In the genomic region with DNA sequence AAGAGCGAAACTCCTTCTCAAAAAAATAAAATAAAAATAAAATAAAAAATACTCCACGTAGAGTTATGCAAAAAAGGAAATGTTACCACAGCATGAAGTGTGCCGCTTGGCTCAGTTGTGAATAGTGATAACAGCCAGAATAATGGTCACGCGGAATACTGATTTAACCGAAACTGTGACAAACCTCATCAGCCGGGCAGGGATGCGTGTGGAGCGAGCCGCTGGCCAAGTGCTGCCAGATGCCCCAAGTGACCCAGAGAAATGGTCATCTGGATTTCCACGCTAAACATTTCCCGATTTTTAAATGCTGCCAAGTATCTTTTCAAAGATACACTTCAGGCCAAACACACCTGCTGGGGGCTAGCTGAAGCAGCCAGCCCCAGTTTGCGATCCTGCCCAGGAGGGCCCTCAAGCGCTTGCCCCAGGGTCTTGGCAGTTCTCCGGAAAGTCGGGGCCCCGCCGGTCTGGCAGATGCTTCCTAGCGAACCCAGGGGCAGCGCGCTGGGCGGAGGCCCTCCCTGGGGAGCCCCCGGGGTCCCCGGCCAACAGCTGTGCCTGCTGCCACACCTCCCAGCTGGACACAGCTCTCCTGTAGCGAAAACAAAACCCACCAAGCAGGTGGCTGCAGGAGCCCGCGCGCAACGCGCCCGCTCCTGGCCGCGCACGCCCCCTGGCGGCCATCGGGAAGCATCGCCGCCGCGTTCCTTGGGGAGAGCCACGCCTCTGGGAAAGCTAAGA, we compare ENCODE assay signal across 9 cellular contexts. TPM values are rescaled to one million over a fixed set of nuclear protein-coding genes. Genes with fewer than 3 reads are reported as not detected.
DNase-seq lines count a peak whose midpoint lies in the region; ATAC-seq, FAIRE-seq and TF ChIP-seq lines count a peak whose summit lies in the region.
"Had no signal": no experiment of that assay in that cellular context is flagged by ENCODE, and none has a peak within 500 bp of the region (broad histone marks: within the 10 kb centered on the region; RNA-seq: fewer than 3 reads in every experiment).

No MANE protein-coding gene starts in this region.

- peak overlapping the region; percentile 39 for H3K4me3 Mint-ChIP-seq in activated naive CD8-positive, alpha-beta T cell treated with anti-CD3 and anti-CD28 coated beads, Interleukin-2, amount 10 ng/mL, durations not matched to agents 7 days and 5 days

- peak; percentile 69 for ATAC-seq in GM21528 (IDR thresholded peaks at IDR 0.05; ENCODE audit: low FRiP score, unreplicated experiment)
- peak; percentile 90 for ATAC-seq in SK-N-SH treated with all-trans-retinoic acid at 6 μM for 48 hours
- peak; percentile 83 for ATAC-seq in activated naive CD8-positive, alpha-beta T cell treated with anti-CD3 and anti-CD28 coated beads, Interleukin-2, amount 10 ng/mL, durations not matched to agents 7 days and 5 days (ENCODE audit: low read depth)
- ATAC-seq in heart right ventricle, result peak; percentile 88 to 96 (median 90)
- peak; percentile 91 to 98 (median 96) for ATAC-seq in psoas muscle

- peaks cover 0 to 55% (median 18%) of the 10 kb centered on the region in 9 donors for H3K4me1 ChIP-seq in heart right ventricle
- H3K4me1 ChIP-seq in psoas muscle, result no peaks in the 10 kb centered on the region

- H3K9me3 Mint-ChIP-seq in activated naive CD8-positive, alpha-beta T cell treated with anti-CD3 and anti-CD28 coated beads, Interleukin-2, amount 10 ng/mL, durations not matched to agents 7 days and 5 days, result no peaks in the 10 kb centered on the region

- DNase-seq in DMS79 (lab: John Stamatoyannopoulos, UW), result peak; percentile 45
- peak; percentile 23 for DNase-seq in KG1 (lab: John Stamatoyannopoulos, UW)
- peak; percentile 89 for DNase-seq in activated naive CD8-positive, alpha-beta T cell treated with anti-CD3 and anti-CD28 coated beads, Interleukin-2, amount 10 ng/mL, durations not matched to agents 7 days and 5 days
- DNase-seq in heart right ventricle, result peak; percentile 53 to 80
- peak; percentile 68 to 84 for DNase-seq in psoas muscle
- DNase-seq in urothelium cell line (ENCODE audit: low spot score), result peak; percentile 64

- no peak for FAIRE-seq in urothelium cell line (lab: Jason Lieb, UNC)
- FAIRE-seq: islet of Langerhans had no signal

- peaks cover 0 to 12% (median 0%) of the 10 kb centered on the region in 9 donors for H3K36me3 ChIP-seq in heart right ventricle
- no peaks in the 10 kb centered on the region for H3K36me3 ChIP-seq in psoas muscle (ENCODE audit: insufficient read depth in 1 of 2, low read depth in 1 of 2)

- POLR2A ChIA-PET in activated naive CD8-positive, alpha-beta T cell treated with anti-CD3 and anti-CD28 coated beads, Interleukin-2, amount 10 ng/mL, durations not matched to agents 7 days and 5 days (lab: Charles Lee), result interaction anchor here (0.7 to 2.1 kb wide), 15 partner anchors 11 to 171 kb away, joined by 3 to 13 read pairs (median 6); a partner anchor contains a TSS

- intact Hi-C loops in heart right ventricle (cut with DNase I) (loop anchor here (1.0 to 10.0 kb wide), 15 partner anchors 40 to 295 kb away; a partner anchor contains a TSS), psoas muscle (cut with DNase I) (loop anchor here (2.0 to 5.0 kb wide), 4 partner anchors 75 to 170 kb away; a partner anchor contains a TSS)

- H3K9me3 ChIP-seq in heart right ventricle (no peaks in the 10 kb centered on the region), psoas muscle (no peaks in the 10 kb centered on the region)

- peak overlapping the region in 9 of 10 donors; percentile 14 to 53 (median 46) for H3K4me3 ChIP-seq in heart right ventricle
- peak overlapping the region; percentile 64 for H3K4me3 ChIP-seq in psoas muscle

- 29 to 34% methylated on average over 41 of the region's 41 CpGs for WGBS in heart right ventricle, 2 donors
- 9 to 15% (median 15%) methylated on average over 40 to 41 of the region's 41 CpGs for WGBS in psoas muscle, 3 donors

- H3K4me1 Mint-ChIP-seq in activated naive CD8-positive, alpha-beta T cell treated with anti-CD3 and anti-CD28 coated beads, Interleukin-2, amount 10 ng/mL, durations not matched to agents 7 days and 5 days, result peaks cover 29% of the 10 kb centered on the region

- peaks cover 16% of the 10 kb centered on the region for H3K36me3 Mint-ChIP-seq in activated naive CD8-positive, alpha-beta T cell treated with anti-CD3 and anti-CD28 coated beads, Interleukin-2, amount 10 ng/mL, durations not matched to agents 7 days and 5 days

- TF ChIP-seq CTCF in heart right ventricle (IDR thresholded peaks at IDR 0.05) (peak; percentile 95 to 100 (median 99)), psoas muscle (IDR thresholded peaks at IDR 0.05) (peak; percentile 100)

- peak overlapping the region; percentile 40 for H3K27ac Mint-ChIP-seq in activated naive CD8-positive, alpha-beta T cell treated with anti-CD3 and anti-CD28 coated beads, Interleukin-2, amount 10 ng/mL, durations not matched to agents 7 days and 5 days

- H3K27me3 ChIP-seq in heart right ventricle (no peaks in the 10 kb centered on the region), psoas muscle (ENCODE audit: insufficient read depth in 3 of 3, low read length in 2 of 3) (no peaks in the 10 kb centered on the region)

- H3K27me3 Mint-ChIP-seq in activated naive CD8-positive, alpha-beta T cell treated with anti-CD3 and anti-CD28 coated beads, Interleukin-2, amount 10 ng/mL, durations not matched to agents 7 days and 5 days, result no peaks in the 10 kb centered on the region

- H3K27ac ChIP-seq in heart right ventricle (peak overlapping the region in 3 of 10 donors; percentile 46 to 79 (median 58)), psoas muscle (no peak overlapping the region)

TF ChIP-seq in SK-N-SH treated with all-trans-retinoic acid at 6 μM for 48 hours, 23 proteins besides CTCF, POLR2A, EP300 and RAD21:
- TF ChIP-seq, protein P1, sequence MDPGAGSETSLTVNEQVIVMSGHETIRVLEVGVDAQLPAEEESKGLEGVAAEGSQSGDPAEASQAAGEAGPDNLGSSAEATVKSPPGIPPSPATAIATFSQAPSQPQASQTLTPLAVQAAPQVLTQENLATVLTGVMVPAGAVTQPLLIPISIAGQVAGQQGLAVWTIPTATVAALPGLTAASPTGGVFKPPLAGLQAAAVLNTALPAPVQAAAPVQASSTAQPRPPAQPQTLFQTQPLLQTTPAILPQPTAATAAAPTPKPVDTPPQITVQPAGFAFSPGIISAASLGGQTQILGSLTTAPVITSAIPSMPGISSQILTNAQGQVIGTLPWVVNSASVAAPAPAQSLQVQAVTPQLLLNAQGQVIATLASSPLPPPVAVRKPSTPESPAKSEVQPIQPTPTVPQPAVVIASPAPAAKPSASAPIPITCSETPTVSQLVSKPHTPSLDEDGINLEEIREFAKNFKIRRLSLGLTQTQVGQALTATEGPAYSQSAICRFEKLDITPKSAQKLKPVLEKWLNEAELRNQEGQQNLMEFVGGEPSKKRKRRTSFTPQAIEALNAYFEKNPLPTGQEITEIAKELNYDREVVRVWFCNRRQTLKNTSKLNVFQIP (CRISPR knock-in tag; IDR thresholded peaks at IDR 0.05; ENCODE audit: borderline replicate concordance, low read depth), result no peak
- TF ChIP-seq ZC3H10 (CRISPR knock-in tag; IDR thresholded peaks at IDR 0.05) (no peak), ZFP30 (CRISPR knock-in tag; IDR thresholded peaks at IDR 0.05) (no peak), RARB (CRISPR knock-in tag; IDR thresholded peaks at IDR 0.05) (no peak), SNAI2 (CRISPR knock-in tag; IDR thresholded peaks at IDR 0.05) (no peak), ZNF70 (CRISPR knock-in tag; IDR thresholded peaks at IDR 0.05) (no peak), TCF4 (CRISPR knock-in tag; IDR thresholded peaks at IDR 0.05; ENCODE audit: borderline replicate concordance) (no peak), PPARA (CRISPR knock-in tag; IDR thresholded peaks at IDR 0.05; ENCODE audit: borderline replicate concordance) (no peak), ZNF8 (CRISPR knock-in tag; IDR thresholded peaks at IDR 0.05) (no peak)
- TF ChIP-seq, protein P2, sequence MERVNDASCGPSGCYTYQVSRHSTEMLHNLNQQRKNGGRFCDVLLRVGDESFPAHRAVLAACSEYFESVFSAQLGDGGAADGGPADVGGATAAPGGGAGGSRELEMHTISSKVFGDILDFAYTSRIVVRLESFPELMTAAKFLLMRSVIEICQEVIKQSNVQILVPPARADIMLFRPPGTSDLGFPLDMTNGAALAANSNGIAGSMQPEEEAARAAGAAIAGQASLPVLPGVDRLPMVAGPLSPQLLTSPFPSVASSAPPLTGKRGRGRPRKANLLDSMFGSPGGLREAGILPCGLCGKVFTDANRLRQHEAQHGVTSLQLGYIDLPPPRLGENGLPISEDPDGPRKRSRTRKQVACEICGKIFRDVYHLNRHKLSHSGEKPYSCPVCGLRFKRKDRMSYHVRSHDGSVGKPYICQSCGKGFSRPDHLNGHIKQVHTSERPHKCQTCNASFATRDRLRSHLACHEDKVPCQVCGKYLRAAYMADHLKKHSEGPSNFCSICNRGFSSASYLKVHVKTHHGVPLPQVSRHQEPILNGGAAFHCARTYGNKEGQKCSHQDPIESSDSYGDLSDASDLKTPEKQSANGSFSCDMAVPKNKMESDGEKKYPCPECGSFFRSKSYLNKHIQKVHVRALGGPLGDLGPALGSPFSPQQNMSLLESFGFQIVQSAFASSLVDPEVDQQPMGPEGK (CRISPR knock-in tag; IDR thresholded peaks at IDR 0.05; ENCODE audit: borderline replicate concordance), result no peak
TF ChIP-seq in SK-N-SH treated with all-trans-retinoic acid at 6 μM for 48 hours: peak in this region for 0.

RNA-seq across cellular contexts. Expression of a gene that starts 35.1 kb away (rescaled TPM):
- 10 to 100 TPM; 37.8 to 38.0 TPM for total RNA-seq in activated naive CD8-positive, alpha-beta T cell treated with anti-CD3 and anti-CD28 coated beads, Interleukin-2, amount 10 ng/mL, durations not matched to agents 7 days and 5 days
- 10 to 100 TPM in 7 of 10 donors, 1 to 10 TPM in 3; 8.5 to 23.8 (median 11.6) TPM for total RNA-seq in heart right ventricle
- polyA plus RNA-seq in heart right ventricle, result 1 to 10 TPM; 8.5 to 9.4 TPM
- 1 to 10 TPM; 4.5 to 8.0 (median 5.6) TPM for total RNA-seq in psoas muscle
- 1 to 10 TPM; 3.7 to 5.5 (median 4.3) TPM for polyA plus RNA-seq in psoas muscle

Comparison
In these comparisons a context has a peak if more than half of its experiments do, and no peak if none do; other contexts are left out.
1. DNase-seq: peak in every context shown above with its lines; median percentile 89 in activated naive CD8-positive, alpha-beta T cell treated with anti-CD3 and anti-CD28 coated beads, Interleukin-2, amount 10 ng/mL, durations not matched to agents 7 days and 5 days; 76 in psoas muscle; 66 in heart right ventricle; 64 in urothelium cell line; 45 in DMS79; 23 in KG1.